In the genomic region with DNA sequence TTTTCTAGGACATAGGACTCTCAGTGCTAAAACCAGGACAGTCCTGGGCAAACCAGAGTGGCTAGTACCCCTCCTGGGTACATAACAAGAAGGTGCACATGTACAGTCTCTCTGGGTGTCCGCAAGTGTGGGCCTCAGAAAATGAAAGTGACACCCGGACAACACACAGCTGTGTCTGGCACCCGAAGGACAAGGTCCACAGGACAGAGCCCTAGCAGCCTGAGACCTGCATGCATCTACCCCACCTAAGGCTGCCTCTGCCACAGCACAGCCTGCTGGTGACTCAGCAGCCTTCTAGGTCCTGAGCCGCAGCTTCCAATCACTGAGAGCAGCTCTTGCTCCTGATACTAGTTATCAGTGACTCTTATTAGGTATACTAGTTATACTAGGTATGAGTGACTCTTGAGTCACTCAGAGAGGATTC, we compare ENCODE assay signal across 1 cellular context.
TF ChIP-seq lines count a peak whose summit lies in the region.

No MANE protein-coding gene starts in this region.

TF ChIP-seq in HepG2, 621 proteins besides CTCF, POLR2A, EP300 and RAD21 (continued from another document and continues in another):
- TF ChIP-seq, protein P1, sequence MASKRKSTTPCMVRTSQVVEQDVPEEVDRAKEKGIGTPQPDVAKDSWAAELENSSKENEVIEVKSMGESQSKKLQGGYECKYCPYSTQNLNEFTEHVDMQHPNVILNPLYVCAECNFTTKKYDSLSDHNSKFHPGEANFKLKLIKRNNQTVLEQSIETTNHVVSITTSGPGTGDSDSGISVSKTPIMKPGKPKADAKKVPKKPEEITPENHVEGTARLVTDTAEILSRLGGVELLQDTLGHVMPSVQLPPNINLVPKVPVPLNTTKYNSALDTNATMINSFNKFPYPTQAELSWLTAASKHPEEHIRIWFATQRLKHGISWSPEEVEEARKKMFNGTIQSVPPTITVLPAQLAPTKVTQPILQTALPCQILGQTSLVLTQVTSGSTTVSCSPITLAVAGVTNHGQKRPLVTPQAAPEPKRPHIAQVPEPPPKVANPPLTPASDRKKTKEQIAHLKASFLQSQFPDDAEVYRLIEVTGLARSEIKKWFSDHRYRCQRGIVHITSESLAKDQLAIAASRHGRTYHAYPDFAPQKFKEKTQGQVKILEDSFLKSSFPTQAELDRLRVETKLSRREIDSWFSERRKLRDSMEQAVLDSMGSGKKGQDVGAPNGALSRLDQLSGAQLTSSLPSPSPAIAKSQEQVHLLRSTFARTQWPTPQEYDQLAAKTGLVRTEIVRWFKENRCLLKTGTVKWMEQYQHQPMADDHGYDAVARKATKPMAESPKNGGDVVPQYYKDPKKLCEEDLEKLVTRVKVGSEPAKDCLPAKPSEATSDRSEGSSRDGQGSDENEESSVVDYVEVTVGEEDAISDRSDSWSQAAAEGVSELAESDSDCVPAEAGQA (IDR thresholded peaks at IDR 0.05; ENCODE audit: low read depth), result no peak
- TF ChIP-seq, protein P1 (CRISPR knock-in tag; IDR thresholded peaks at IDR 0.05; ENCODE audit: borderline replicate concordance), result no peak
- no peak for TF ChIP-seq ZNF780A (CRISPR knock-in tag; IDR thresholded peaks at IDR 0.05)
- TF ChIP-seq, protein P2, sequence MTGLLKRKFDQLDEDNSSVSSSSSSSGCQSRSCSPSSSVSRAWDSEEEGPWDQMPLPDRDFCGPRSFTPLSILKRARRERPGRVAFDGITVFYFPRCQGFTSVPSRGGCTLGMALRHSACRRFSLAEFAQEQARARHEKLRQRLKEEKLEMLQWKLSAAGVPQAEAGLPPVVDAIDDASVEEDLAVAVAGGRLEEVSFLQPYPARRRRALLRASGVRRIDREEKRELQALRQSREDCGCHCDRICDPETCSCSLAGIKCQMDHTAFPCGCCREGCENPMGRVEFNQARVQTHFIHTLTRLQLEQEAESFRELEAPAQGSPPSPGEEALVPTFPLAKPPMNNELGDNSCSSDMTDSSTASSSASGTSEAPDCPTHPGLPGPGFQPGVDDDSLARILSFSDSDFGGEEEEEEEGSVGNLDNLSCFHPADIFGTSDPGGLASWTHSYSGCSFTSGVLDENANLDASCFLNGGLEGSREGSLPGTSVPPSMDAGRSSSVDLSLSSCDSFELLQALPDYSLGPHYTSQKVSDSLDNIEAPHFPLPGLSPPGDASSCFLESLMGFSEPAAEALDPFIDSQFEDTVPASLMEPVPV (CRISPR knock-in tag; IDR thresholded peaks at IDR 0.05), result 0 out of 2 replicates have a peak, but pooled peaks have one; percentile 27
- no peak for TF ChIP-seq DR1 (CRISPR knock-in tag; IDR thresholded peaks at IDR 0.05)
- peak; percentile 71 for TF ChIP-seq TEAD3 (CRISPR knock-in tag; optimal IDR thresholded peaks at IDR 0.05; ENCODE audit: borderline replicate concordance)
- peak; percentile 59; the same call in 1 of the 2 replicates for TF ChIP-seq ZNF567 (CRISPR knock-in tag; IDR thresholded peaks at IDR 0.05; ENCODE audit: borderline replicate concordance)
- peak; percentile 77; the same call in 1 of the 2 replicates for TF ChIP-seq NFE2 (CRISPR knock-in tag; IDR thresholded peaks at IDR 0.05)
- no peak for TF ChIP-seq ZFAT (CRISPR knock-in tag; conservative IDR thresholded peaks at IDR 0.05)
- TF ChIP-seq ZNF160 (CRISPR knock-in tag; IDR thresholded peaks at IDR 0.05), result no peak
- TF ChIP-seq ZNF468 (CRISPR knock-in tag; IDR thresholded peaks at IDR 0.05), result no peak
- TF ChIP-seq, protein P3, sequence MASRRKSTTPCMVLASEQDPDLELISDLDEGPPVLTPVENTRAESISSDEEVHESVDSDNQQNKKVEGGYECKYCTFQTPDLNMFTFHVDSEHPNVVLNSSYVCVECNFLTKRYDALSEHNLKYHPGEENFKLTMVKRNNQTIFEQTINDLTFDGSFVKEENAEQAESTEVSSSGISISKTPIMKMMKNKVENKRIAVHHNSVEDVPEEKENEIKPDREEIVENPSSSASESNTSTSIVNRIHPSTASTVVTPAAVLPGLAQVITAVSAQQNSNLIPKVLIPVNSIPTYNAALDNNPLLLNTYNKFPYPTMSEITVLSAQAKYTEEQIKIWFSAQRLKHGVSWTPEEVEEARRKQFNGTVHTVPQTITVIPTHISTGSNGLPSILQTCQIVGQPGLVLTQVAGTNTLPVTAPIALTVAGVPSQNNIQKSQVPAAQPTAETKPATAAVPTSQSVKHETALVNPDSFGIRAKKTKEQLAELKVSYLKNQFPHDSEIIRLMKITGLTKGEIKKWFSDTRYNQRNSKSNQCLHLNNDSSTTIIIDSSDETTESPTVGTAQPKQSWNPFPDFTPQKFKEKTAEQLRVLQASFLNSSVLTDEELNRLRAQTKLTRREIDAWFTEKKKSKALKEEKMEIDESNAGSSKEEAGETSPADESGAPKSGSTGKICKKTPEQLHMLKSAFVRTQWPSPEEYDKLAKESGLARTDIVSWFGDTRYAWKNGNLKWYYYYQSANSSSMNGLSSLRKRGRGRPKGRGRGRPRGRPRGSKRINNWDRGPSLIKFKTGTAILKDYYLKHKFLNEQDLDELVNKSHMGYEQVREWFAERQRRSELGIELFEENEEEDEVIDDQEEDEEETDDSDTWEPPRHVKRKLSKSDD (CRISPR knock-in tag; IDR thresholded peaks at IDR 0.05; ENCODE audit: low read depth), result no peak
- TF ChIP-seq AGO2 (optimal IDR thresholded peaks at IDR 0.05; ENCODE audit: low read depth, low read length), result no peak
- TF ChIP-seq RFX3 (CRISPR knock-in tag; IDR thresholded peaks at IDR 0.05), result no peak
- TF ChIP-seq KMT2A (CRISPR knock-in tag; IDR thresholded peaks at IDR 0.05), result 0 out of 2 replicates have a peak, but pooled peaks have one; percentile 52
- no peak for TF ChIP-seq ZNF547 (CRISPR knock-in tag; IDR thresholded peaks at IDR 0.05)
- TF ChIP-seq, protein P4, sequence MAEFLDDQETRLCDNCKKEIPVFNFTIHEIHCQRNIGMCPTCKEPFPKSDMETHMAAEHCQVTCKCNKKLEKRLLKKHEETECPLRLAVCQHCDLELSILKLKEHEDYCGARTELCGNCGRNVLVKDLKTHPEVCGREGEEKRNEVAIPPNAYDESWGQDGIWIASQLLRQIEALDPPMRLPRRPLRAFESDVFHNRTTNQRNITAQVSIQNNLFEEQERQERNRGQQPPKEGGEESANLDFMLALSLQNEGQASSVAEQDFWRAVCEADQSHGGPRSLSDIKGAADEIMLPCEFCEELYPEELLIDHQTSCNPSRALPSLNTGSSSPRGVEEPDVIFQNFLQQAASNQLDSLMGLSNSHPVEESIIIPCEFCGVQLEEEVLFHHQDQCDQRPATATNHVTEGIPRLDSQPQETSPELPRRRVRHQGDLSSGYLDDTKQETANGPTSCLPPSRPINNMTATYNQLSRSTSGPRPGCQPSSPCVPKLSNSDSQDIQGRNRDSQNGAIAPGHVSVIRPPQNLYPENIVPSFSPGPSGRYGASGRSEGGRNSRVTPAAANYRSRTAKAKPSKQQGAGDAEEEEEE (CRISPR knock-in tag; IDR thresholded peaks at IDR 0.05; ENCODE audit: borderline replicate concordance), result no peak
- TF ChIP-seq, protein P5, sequence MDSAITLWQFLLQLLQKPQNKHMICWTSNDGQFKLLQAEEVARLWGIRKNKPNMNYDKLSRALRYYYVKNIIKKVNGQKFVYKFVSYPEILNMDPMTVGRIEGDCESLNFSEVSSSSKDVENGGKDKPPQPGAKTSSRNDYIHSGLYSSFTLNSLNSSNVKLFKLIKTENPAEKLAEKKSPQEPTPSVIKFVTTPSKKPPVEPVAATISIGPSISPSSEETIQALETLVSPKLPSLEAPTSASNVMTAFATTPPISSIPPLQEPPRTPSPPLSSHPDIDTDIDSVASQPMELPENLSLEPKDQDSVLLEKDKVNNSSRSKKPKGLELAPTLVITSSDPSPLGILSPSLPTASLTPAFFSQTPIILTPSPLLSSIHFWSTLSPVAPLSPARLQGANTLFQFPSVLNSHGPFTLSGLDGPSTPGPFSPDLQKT (CRISPR knock-in tag; IDR thresholded peaks at IDR 0.05; ENCODE audit: borderline replicate concordance), result no peak
- peak; percentile 83 for TF ChIP-seq STAG1 (CRISPR knock-in tag; IDR thresholded peaks at IDR 0.05)
- no peak for TF ChIP-seq SP5 (CRISPR knock-in tag; IDR thresholded peaks at IDR 0.05; ENCODE audit: borderline replicate concordance, low read depth)
- TF ChIP-seq ZNF569 (CRISPR knock-in tag; IDR thresholded peaks at IDR 0.05; ENCODE audit: borderline replicate concordance), result no peak
- peak; percentile 63 for TF ChIP-seq ELF3 (CRISPR knock-in tag; IDR thresholded peaks at IDR 0.05)
- TF ChIP-seq, protein P6, sequence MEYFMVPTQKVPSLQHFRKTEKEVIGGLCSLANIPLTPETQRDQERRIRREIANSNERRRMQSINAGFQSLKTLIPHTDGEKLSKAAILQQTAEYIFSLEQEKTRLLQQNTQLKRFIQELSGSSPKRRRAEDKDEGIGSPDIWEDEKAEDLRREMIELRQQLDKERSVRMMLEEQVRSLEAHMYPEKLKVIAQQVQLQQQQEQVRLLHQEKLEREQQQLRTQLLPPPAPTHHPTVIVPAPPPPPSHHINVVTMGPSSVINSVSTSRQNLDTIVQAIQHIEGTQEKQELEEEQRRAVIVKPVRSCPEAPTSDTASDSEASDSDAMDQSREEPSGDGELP (IDR thresholded peaks at IDR 0.05; ENCODE audit: borderline replicate concordance, low read depth), result peak; percentile 91
- no peak for TF ChIP-seq KLF15 (CRISPR knock-in tag; IDR thresholded peaks at IDR 0.05; ENCODE audit: borderline replicate concordance)
- TF ChIP-seq, protein P7, sequence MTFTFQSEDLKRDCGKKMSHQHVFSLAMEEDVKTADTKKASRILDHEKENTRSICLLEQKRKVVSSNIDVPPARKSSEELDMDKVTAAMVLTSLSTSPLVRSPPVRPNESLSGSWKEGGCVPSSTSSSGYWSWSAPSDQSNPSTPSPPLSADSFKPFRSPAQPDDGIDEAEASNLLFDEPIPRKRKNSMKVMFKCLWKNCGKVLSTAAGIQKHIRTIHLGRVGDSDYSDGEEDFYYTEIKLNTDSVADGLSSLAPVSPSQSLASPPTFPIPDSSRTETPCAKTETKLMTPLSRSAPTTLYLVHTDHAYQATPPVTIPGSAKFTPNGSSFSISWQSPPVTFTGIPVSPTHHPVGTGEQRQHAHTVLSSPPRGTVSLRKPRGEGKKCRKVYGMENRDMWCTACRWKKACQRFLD (CRISPR knock-in tag; IDR thresholded peaks at IDR 0.05; ENCODE audit: borderline replicate concordance), result no peak
- TF ChIP-seq TBL1XR1 (IDR thresholded peaks at IDR 0.05; ENCODE audit: borderline replicate concordance, low read length, partially characterized antibody), result no peak
- TF ChIP-seq KLF6 (CRISPR knock-in tag; IDR thresholded peaks at IDR 0.05), result no peak
- TF ChIP-seq, protein P8, sequence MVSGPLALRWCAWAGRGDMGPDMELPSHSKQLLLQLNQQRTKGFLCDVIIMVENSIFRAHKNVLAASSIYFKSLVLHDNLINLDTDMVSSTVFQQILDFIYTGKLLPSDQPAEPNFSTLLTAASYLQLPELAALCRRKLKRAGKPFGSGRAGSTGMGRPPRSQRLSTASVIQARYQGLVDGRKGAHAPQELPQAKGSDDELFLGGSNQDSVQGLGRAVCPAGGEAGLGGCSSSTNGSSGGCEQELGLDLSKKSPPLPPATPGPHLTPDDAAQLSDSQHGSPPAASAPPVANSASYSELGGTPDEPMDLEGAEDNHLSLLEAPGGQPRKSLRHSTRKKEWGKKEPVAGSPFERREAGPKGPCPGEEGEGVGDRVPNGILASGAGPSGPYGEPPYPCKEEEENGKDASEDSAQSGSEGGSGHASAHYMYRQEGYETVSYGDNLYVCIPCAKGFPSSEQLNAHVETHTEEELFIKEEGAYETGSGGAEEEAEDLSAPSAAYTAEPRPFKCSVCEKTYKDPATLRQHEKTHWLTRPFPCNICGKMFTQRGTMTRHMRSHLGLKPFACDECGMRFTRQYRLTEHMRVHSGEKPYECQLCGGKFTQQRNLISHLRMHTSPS (CRISPR knock-in tag; IDR thresholded peaks at IDR 0.05; ENCODE audit: low read depth), result no peak
- no peak; the same call in 1 of the 2 replicates for TF ChIP-seq NFKB2 (CRISPR knock-in tag; IDR thresholded peaks at IDR 0.05; ENCODE audit: borderline replicate concordance)
- no peak for TF ChIP-seq POLR2AphosphoS2 (IDR thresholded peaks at IDR 0.05; ENCODE audit: low read depth, low read length)
- no peak for TF ChIP-seq ZNF430 (CRISPR knock-in tag; IDR thresholded peaks at IDR 0.05)
- TF ChIP-seq ATF7 (IDR thresholded peaks at IDR 0.05), result no peak
- TF ChIP-seq ATF7 (CRISPR knock-in tag; IDR thresholded peaks at IDR 0.05), result no peak
- no peak for TF ChIP-seq ZNF546 (CRISPR knock-in tag; conservative IDR thresholded peaks at IDR 0.05)
- no peak for TF ChIP-seq RBM39 (IDR thresholded peaks at IDR 0.05; ENCODE audit: low read depth, low read length, poor library complexity, severe bottlenecking)
- TF ChIP-seq, protein P9, sequence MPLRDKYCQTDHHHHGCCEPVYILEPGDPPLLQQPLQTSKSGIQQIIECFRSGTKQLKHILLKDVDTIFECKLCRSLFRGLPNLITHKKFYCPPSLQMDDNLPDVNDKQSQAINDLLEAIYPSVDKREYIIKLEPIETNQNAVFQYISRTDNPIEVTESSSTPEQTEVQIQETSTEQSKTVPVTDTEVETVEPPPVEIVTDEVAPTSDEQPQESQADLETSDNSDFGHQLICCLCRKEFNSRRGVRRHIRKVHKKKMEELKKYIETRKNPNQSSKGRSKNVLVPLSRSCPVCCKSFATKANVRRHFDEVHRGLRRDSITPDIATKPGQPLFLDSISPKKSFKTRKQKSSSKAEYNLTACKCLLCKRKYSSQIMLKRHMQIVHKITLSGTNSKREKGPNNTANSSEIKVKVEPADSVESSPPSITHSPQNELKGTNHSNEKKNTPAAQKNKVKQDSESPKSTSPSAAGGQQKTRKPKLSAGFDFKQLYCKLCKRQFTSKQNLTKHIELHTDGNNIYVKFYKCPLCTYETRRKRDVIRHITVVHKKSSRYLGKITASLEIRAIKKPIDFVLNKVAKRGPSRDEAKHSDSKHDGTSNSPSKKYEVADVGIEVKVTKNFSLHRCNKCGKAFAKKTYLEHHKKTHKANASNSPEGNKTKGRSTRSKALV (CRISPR knock-in tag; IDR thresholded peaks at IDR 0.05), result no peak
- TF ChIP-seq, protein P10, sequence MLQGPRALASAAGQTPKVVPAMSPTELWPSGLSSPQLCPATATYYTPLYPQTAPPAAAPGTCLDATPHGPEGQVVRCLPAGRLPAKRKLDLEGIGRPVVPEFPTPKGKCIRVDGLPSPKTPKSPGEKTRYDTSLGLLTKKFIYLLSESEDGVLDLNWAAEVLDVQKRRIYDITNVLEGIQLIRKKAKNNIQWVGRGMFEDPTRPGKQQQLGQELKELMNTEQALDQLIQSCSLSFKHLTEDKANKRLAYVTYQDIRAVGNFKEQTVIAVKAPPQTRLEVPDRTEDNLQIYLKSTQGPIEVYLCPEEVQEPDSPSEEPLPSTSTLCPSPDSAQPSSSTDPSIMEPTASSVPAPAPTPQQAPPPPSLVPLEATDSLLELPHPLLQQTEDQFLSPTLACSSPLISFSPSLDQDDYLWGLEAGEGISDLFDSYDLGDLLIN (CRISPR knock-in tag; IDR thresholded peaks at IDR 0.05; ENCODE audit: borderline replicate concordance), result no peak
- no peak for TF ChIP-seq MAF1 (CRISPR knock-in tag; IDR thresholded peaks at IDR 0.05; ENCODE audit: borderline replicate concordance)
